Comparison of ENCODE assay signal across 9 cellular contexts in genomic region chr20:17225891-17226409, GRCh38. TPM values are rescaled to one million over a fixed set of nuclear protein-coding genes. Genes with fewer than 3 reads are reported as not detected.
A peak's percentile ranks its signal among the peaks of the same experiment; 100 is the strongest.
DNase-seq lines count a peak whose midpoint lies in the region; ATAC-seq and TF ChIP-seq lines count a peak whose summit lies in the region.
"Had no signal": no experiment of that assay in that cellular context is flagged by ENCODE, and none has a peak within 500 bp of the region (broad histone marks: within the 10 kb centered on the region; RNA-seq: fewer than 3 reads in every experiment).

No MANE protein-coding gene starts in this region.

- TF ChIP-seq CTCF in uterus (IDR thresholded peaks at IDR 0.05): no peak

- peaks cover 0 to 28% of the 10 kb centered on the region in 2 donors for H3K27me3 ChIP-seq in uterus

- H3K4me1 ChIP-seq in uterus: peaks cover 0 to 5% of the 10 kb centered on the region in 2 donors

- no peaks in the 10 kb centered on the region for H3K9me3 ChIP-seq in uterus

- intact Hi-C loops in Right ventricle myocardium inferior (cut with DNase I) (no loop called here), left cardiac atrium (cut with DNase I) (no loop called here), uterus (cut with DNase I; ENCODE audit: low total_unique reads) (no loop called here)

- peak overlapping the region; percentile 20 to 31 for H3K4me3 ChIP-seq in uterus

- no peak overlapping the region for H3K27ac ChIP-seq in uterus

- ATAC-seq in Right ventricle myocardium inferior (no peak), left cardiac atrium (no peak)

- no peaks in the 10 kb centered on the region for H3K36me3 ChIP-seq in uterus

- peak; percentile 66 for DNase-seq in Right ventricle myocardium inferior (ENCODE audit: missing footprints)
- DNase-seq in left cardiac atrium: no peak
- DNase-seq in cerebellum (ENCODE audit: low spot score): peak; percentile 30
- peak; percentile 4 for DNase-seq in midbrain (lab: John Stamatoyannopoulos, UW)
- DNase-seq in uterus: no peak
- no peak for DNase-seq in NCI-H226
- no peak for DNase-seq in foreskin melanocyte
- no peak for DNase-seq in EL

- TF ChIP-seq POLR2A in uterus (IDR thresholded peaks at IDR 0.05): no peak

RNA-seq across cellular contexts. Expression of gene PCSK2, which starts 0.9 kb away (rescaled TPM):
- total RNA-seq in Right ventricle myocardium inferior (1.3 TPM), left cardiac atrium (1 to 10 TPM; 1.4 to 1.5 TPM), cerebellum (24.1 TPM), uterus (1 to 10 TPM in 1 of 4 donors, under 1 TPM in 1, not detected in 2; 0.37 to 1.6 TPM)
- total RNA-seq: activated CD8-positive, alpha-beta memory T cell treated with anti-CD3 and anti-CD28 coated beads for 36 hours had no signal

Comparison
In these comparisons a context has a peak if more than half of its experiments do, and no peak if none do; other contexts are left out.
1. DNase-seq: peak in Right ventricle myocardium inferior (single experiment), cerebellum (single experiment) and midbrain (single experiment); none in left cardiac atrium (single experiment), uterus (0 of 2), NCI-H226 (single experiment), foreskin melanocyte (single experiment) and EL (single experiment).